ENCODE assay signal across 22 cellular contexts in genomic region chr22:48975886-48976285, GRCh38.
"Had no signal": no experiment of that assay in that cellular context is flagged by ENCODE, and none has a peak within 500 bp of the region (broad histone marks: within the 10 kb centered on the region; RNA-seq: fewer than 3 reads in every experiment).

No MANE protein-coding gene starts in this region.

- ATAC-seq: K562, Panc1, PC-3, SK-N-SH treated with all-trans-retinoic acid at 6 μM for 48 hours had no signal

- H3K9ac ChIP-seq: KMS-11 had no signal

- H3K27ac ChIP-seq: HL-60, KMS-11, RWPE1 had no signal

- H3K4me3 ChIP-seq: K562 had no signal

- DNase-seq: Kasumi-1; MM.1S; NCI-H1092 treated with DMSO at 0.1 percent for 48 hours; NCI-H1417 treated with DMSO at 0.1 percent for 48 hours; NCI-H146; NCI-H1694 treated with DMSO at 0.1 percent for 48 hours; NCI-H1930; NCI-H2081; NCI-H2227 treated with DMSO at 0.1 percent for 48 hours; NCI-H524; NCI-H526 treated with DMSO at 0.1 percent for 48 hours; NCI-H748 treated with DMSO at 0.1 percent for 48 hours; NK-92 treated with Interleukin-12 subunit alpha and Interleukin-12 subunit beta, amount 100 ng/mL, for 24 hours; PC-3; SHP77; T-helper 1 cell had no signal

- H3K4me2 ChIP-seq: KMS-11 had no signal
